In the genomic region with DNA sequence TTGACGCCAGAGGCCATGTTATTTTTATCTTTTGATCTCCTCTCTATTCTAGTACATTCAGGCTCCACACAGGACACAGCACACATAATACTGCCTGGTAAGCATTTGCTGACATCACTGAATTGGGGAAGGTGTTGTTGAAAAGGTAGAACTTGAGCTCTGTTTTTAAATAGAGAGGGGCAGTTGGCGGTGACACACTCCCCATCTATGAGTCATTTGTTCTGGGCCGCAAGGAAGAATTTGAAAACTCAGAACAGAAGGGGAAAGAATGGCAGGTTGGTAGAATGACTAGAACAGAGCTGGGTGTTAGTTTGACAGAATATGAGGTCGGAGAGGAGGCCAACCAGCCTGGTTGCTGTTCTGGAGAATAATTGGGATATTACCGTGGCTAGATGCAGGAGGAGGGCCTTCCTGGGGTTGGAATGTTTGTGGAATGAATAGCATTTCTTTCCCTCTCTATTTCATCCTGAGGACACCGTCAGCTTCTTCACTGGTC, we compare ENCODE assay signal across 10 cellular contexts. TPM values are rescaled to one million over a fixed set of nuclear protein-coding genes. Genes with fewer than 3 reads are reported as not detected.
DNase-seq lines count a peak whose midpoint lies in the region; ATAC-seq and TF ChIP-seq lines count a peak whose summit lies in the region.
"Had no signal": no experiment of that assay in that cellular context is flagged by ENCODE, and none has a peak within 500 bp of the region (broad histone marks: within the 10 kb centered on the region; RNA-seq: fewer than 3 reads in every experiment).

No MANE protein-coding gene starts in this region.

- H3K9me3 ChIP-seq in PC-3 (ENCODE audit: low read length) = no peaks in the 10 kb centered on the region
- H3K9me3 ChIP-seq in esophagus squamous epithelium = no peaks in the 10 kb centered on the region

- peak overlapping the region; percentile 64 for H3K4me2 ChIP-seq in PC-3 (ENCODE audit: low read length)

- peak overlapping the region; percentile 86 for H3K27ac Mint-ChIP-seq in progenitor cell of endocrine pancreas
- no peak overlapping the region for H3K27ac Mint-ChIP-seq in endothelial cell (ENCODE audit: unreplicated experiment)

- H2AFZ ChIP-seq in PC-3 (ENCODE audit: low read length) = no peak overlapping the region

- no peaks in the 10 kb centered on the region for H3K27me3 Mint-ChIP-seq in progenitor cell of endocrine pancreas
- H3K27me3 Mint-ChIP-seq in endothelial cell (ENCODE audit: unreplicated experiment) = peaks cover 10% of the 10 kb centered on the region

- H3K9me3 Mint-ChIP-seq in progenitor cell of endocrine pancreas (ENCODE audit: low read depth) (no peaks in the 10 kb centered on the region), endothelial cell (ENCODE audit: unreplicated experiment) (no peaks in the 10 kb centered on the region)

- CTCF ChIA-PET in PC-3 (lab: Charles Lee) = interaction anchor here (0.5 to 0.6 kb wide), 2 partner anchors 81 to 160 kb away, joined by 3 to 15 read pairs; no protein-coding TSS in a partner anchor

- no peak for TF ChIP-seq POLR2A in esophagus squamous epithelium (IDR thresholded peaks at IDR 0.05)

- no peak for TF ChIP-seq CTCF in PC-3 (conservative IDR thresholded peaks at IDR 0.05; ENCODE audit: low read depth, low read length)
- no peak for TF ChIP-seq CTCF in esophagus squamous epithelium (IDR thresholded peaks at IDR 0.05)
- no peak for TF ChIP-seq CTCF in progenitor cell of endocrine pancreas (IDR thresholded peaks at IDR 0.05; ENCODE audit: unreplicated experiment)
- no peak for TF ChIP-seq CTCF in endothelial cell (IDR thresholded peaks at IDR 0.05; ENCODE audit: unreplicated experiment)

- peak overlapping the region; percentile 83 for H3K9ac ChIP-seq in PC-3 (ENCODE audit: low read length)

- H3K4me3 Mint-ChIP-seq in progenitor cell of endocrine pancreas (ENCODE audit: low read depth) (no peak overlapping the region), endothelial cell (ENCODE audit: unreplicated experiment) (no peak overlapping the region)

- peak; percentile 80 for DNase-seq in EL
- DNase-seq in PC-3 = peak; percentile 86
- DNase-seq in esophagus squamous epithelium (lab: John Stamatoyannopoulos, UW) = no peak
- DNase-seq in progenitor cell of endocrine pancreas (ENCODE audit: low spot score, unreplicated experiment) = no peak
- DNase-seq in NCI-H524 treated with DMSO at 0.1 percent for 48 hours (lab: John Stamatoyannopoulos, UW) = no peak
- DNase-seq in endothelial cell (ENCODE audit: low spot score) = no peak
- no peak for DNase-seq in T-helper 9 cell
- DNase-seq in stimulated activated CD4-positive, alpha-beta T cell treated with anti-CD3 and anti-CD28 coated beads, Interleukin-4, amount 100 ng/mL, for 1 hour = no peak
- DNase-seq: left ventricle myocardium superior, NCI-H524 had no signal

- peaks cover 42% of the 10 kb centered on the region for H3K4me1 ChIP-seq in PC-3 (ENCODE audit: insufficient read depth, low read length)
- peaks cover 15 to 46% (median 30%) of the 10 kb centered on the region in 3 donors for H3K4me1 ChIP-seq in esophagus squamous epithelium

- H3K4me3 ChIP-seq in PC-3 (ENCODE audit: low read length) (peak overlapping the region; percentile 6; the same call in 1 of the 2 replicates), esophagus squamous epithelium (no peak overlapping the region)

- H3K4me1 Mint-ChIP-seq in progenitor cell of endocrine pancreas (ENCODE audit: low read depth) = peaks cover 36% of the 10 kb centered on the region
- H3K4me1 Mint-ChIP-seq in endothelial cell (ENCODE audit: unreplicated experiment) = peaks cover 8% of the 10 kb centered on the region

- no peaks in the 10 kb centered on the region for H3K36me3 ChIP-seq in PC-3 (ENCODE audit: low read depth, low read length)
- H3K36me3 ChIP-seq in esophagus squamous epithelium = no peaks in the 10 kb centered on the region

- H3K9me2 ChIP-seq in PC-3 (replicated peaks; ENCODE audit: low read length) = no peaks in the 10 kb centered on the region

- no peaks in the 10 kb centered on the region for H3K27me3 ChIP-seq in PC-3 (ENCODE audit: low read length)
- no peaks in the 10 kb centered on the region for H3K27me3 ChIP-seq in esophagus squamous epithelium

- intact Hi-C loops in PC-3 (cut with micrococcal nuclease) = loop anchor here (2.0 kb wide), 1 partner anchor 19 kb away; no protein-coding TSS in a partner anchor
- intact Hi-C loops in esophagus squamous epithelium (cut with DNase I) = no loop called here

- H3K79me2 ChIP-seq in PC-3 (ENCODE audit: low read length) = no peaks in the 10 kb centered on the region

- H3K27ac ChIP-seq in PC-3 (ENCODE audit: low read length) (peak overlapping the region; percentile 97), esophagus squamous epithelium (peak overlapping the region; percentile 63 to 83 (median 76))

- ATAC-seq in PC-3 = peak; percentile 62
- ATAC-seq: left ventricle myocardium superior had no signal

- H3K36me3 Mint-ChIP-seq in progenitor cell of endocrine pancreas (ENCODE audit: insufficient read depth) (no peaks in the 10 kb centered on the region), endothelial cell (ENCODE audit: low read depth, unreplicated experiment) (no peaks in the 10 kb centered on the region)

- BruUV-seq in PC-3 (replicated peaks; lab: Mats Ljungman, UMichigan) = no TSS peak

- H3F3A ChIP-seq in PC-3 (ENCODE audit: low read length, unreplicated experiment) = peaks cover 11% of the 10 kb centered on the region

- POLR2A ChIA-PET in PC-3 (lab: Charles Lee; ENCODE audit: unreplicated experiment) = interaction anchor here (0.6 to 1.9 kb wide), 6 partner anchors 17 to 130 kb away, joined by 3 to 10 read pairs (median 6); no protein-coding TSS in a partner anchor

- no peaks in the 10 kb centered on the region for H4K20me1 ChIP-seq in PC-3 (ENCODE audit: low read length)

- WGBS in esophagus squamous epithelium, 2 donors = 28 to 31% methylated on average over 6 of the region's 6 CpGs

RNA-seq across cellular contexts. Expression of gene ERRFI1, which starts 52.1 kb away (rescaled TPM):
- 218 and 227 TPM in 2 replicates for total RNA-seq in PC-3 (2014; rRNA removed)
- 10 to 100 TPM; 23.3 to 95.9 (median 49.3) TPM for total RNA-seq in esophagus squamous epithelium
- 138 and 139 TPM in 2 replicates for total RNA-seq in progenitor cell of endocrine pancreas
- 16.5 TPM for total RNA-seq in endothelial cell (ENCODE audit: unreplicated experiment)

Comparison
In these comparisons a context has a peak if more than half of its experiments do, and no peak if none do; other contexts are left out.
1. DNase-seq: peak in EL (single experiment) and PC-3 (single experiment); none in esophagus squamous epithelium (single experiment), progenitor cell of endocrine pancreas (single experiment), NCI-H524 treated with DMSO at 0.1 percent for 48 hours (single experiment), endothelial cell (single experiment), T-helper 9 cell (single experiment) and stimulated activated CD4-positive, alpha-beta T cell treated with anti-CD3 and anti-CD28 coated beads, Interleukin-4, amount 100 ng/mL, for 1 hour (single experiment).